ENCODE assay signal across 1 cellular context in genomic region chr17:28710948-28711722, GRCh38.
A peak's percentile ranks its signal among the peaks of the same experiment; 100 is the strongest.
TF ChIP-seq lines count a peak whose summit lies in the region.

No MANE protein-coding gene starts in this region.

TF ChIP-seq in K562, 482 proteins besides CTCF, POLR2A, EP300 and RAD21 (continued from another document and continues in another):
- no peak for TF ChIP-seq ZNF280A (IDR thresholded peaks at IDR 0.05; ENCODE audit: low read depth, partially characterized antibody)
- TF ChIP-seq BACH1 (tag; IDR thresholded peaks at IDR 0.05) = no peak
- no peak for TF ChIP-seq ESRRB (CRISPR knock-in tag; IDR thresholded peaks at IDR 0.05; ENCODE audit: borderline replicate concordance)
- peak; percentile 82 for TF ChIP-seq RNF2 (IDR thresholded peaks at IDR 0.05)
- no peak for TF ChIP-seq ZNF24 (IDR thresholded peaks at IDR 0.05)
- TF ChIP-seq SMAD1 (IDR thresholded peaks at IDR 0.05; ENCODE audit: low read depth, low read length, partially characterized antibody) = no peak
- TF ChIP-seq SNRNP70 (optimal IDR thresholded peaks at IDR 0.05; ENCODE audit: low read depth, low read length) = no peak
- TF ChIP-seq ETS1 (conservative IDR thresholded peaks at IDR 0.05; ENCODE audit: control insufficient read depth, low read depth, low read length) = peak; percentile 79
- TF ChIP-seq PML (IDR thresholded peaks at IDR 0.05; ENCODE audit: low read length) = peak; percentile 63; the same call in 1 of the 2 replicates
- no peak for TF ChIP-seq NUFIP1 (IDR thresholded peaks at IDR 0.05; ENCODE audit: partially characterized antibody)
- TF ChIP-seq RBM22 (IDR thresholded peaks at IDR 0.05; ENCODE audit: low read depth, low read length, poor library complexity, severe bottlenecking) = peak; percentile 58
- TF ChIP-seq ZC3H4 (CRISPR knock-in tag; IDR thresholded peaks at IDR 0.05; ENCODE audit: borderline replicate concordance) = peak; percentile 72
- no peak for TF ChIP-seq ZNF436 (CRISPR knock-in tag; IDR thresholded peaks at IDR 0.05)
- no peak for TF ChIP-seq ZNF449 (CRISPR knock-in tag; IDR thresholded peaks at IDR 0.05)
- TF ChIP-seq ZNF175 (CRISPR knock-in tag; IDR thresholded peaks at IDR 0.05; ENCODE audit: low read depth) = 0 out of 2 replicates have a peak, but pooled peaks have one; percentile 73
- TF ChIP-seq ELK3 (CRISPR knock-in tag; IDR thresholded peaks at IDR 0.05) = no peak
- no peak for TF ChIP-seq ARID2 (IDR thresholded peaks at IDR 0.05)
- no peak for TF ChIP-seq HSF4 (CRISPR knock-in tag; IDR thresholded peaks at IDR 0.05; ENCODE audit: borderline replicate concordance)
- TF ChIP-seq BRF2 (IDR thresholded peaks at IDR 0.05; ENCODE audit: borderline replicate concordance, insufficient read depth, insufficient read length) = no peak
- peak; percentile 87 for TF ChIP-seq RBM25 (IDR thresholded peaks at IDR 0.05; ENCODE audit: low read depth, low read length, severe bottlenecking)
- 0 out of 2 replicates have a peak, but pooled peaks have one; percentile 21 for TF ChIP-seq TOE1 (IDR thresholded peaks at IDR 0.05; ENCODE audit: borderline replicate concordance)
- TF ChIP-seq TOE1 (CRISPR knock-in tag; IDR thresholded peaks at IDR 0.05; ENCODE audit: borderline replicate concordance, low read depth) = 0 out of 2 replicates have a peak, but pooled peaks have one; percentile 67
- TF ChIP-seq ZHX1 (conservative IDR thresholded peaks at IDR 0.05; ENCODE audit: low read length) = 0 out of 2 replicates have a peak, but pooled peaks have one; percentile 29
- TF ChIP-seq ATF2 (CRISPR knock-in tag; IDR thresholded peaks at IDR 0.05) = no peak
- TF ChIP-seq KAT2B (IDR thresholded peaks at IDR 0.05; ENCODE audit: low read depth, low read length) = no peak
- TF ChIP-seq CSDE1 (IDR thresholded peaks at IDR 0.05) = no peak
- no peak for TF ChIP-seq E2F5 (CRISPR knock-in tag; IDR thresholded peaks at IDR 0.05)
- TF ChIP-seq USF2 (CRISPR knock-in tag; IDR thresholded peaks at IDR 0.05) = no peak; the same call in 1 of the 2 replicates
- peak; percentile 73; the same call in 1 of the 2 replicates for TF ChIP-seq ATF7 (IDR thresholded peaks at IDR 0.05)
- TF ChIP-seq HDAC1 (IDR thresholded peaks at IDR 0.05) = peak in 1 of 2 experiments; percentile 79; a peak in 2 of 4 replicates
- no peak for TF ChIP-seq MAFG (tag; conservative IDR thresholded peaks at IDR 0.05)
- TF ChIP-seq ZC3H8 (IDR thresholded peaks at IDR 0.05) = no peak
- no peak for TF ChIP-seq HDAC6 (IDR thresholded peaks at IDR 0.05; ENCODE audit: low read depth, low read length)
- TF ChIP-seq ZNF407 (IDR thresholded peaks at IDR 0.05; ENCODE audit: low read depth) = no peak
- no peak for TF ChIP-seq KHSRP (IDR thresholded peaks at IDR 0.05)
- no peak for TF ChIP-seq STAG1 (CRISPR knock-in tag; IDR thresholded peaks at IDR 0.05; ENCODE audit: borderline replicate concordance)
